ENCODE assay signal across 8 cellular contexts in genomic region chr5:52915176-52915875, GRCh38.
DNase-seq lines count a peak whose midpoint lies in the region; ATAC-seq and TF ChIP-seq lines count a peak whose summit lies in the region.

No MANE protein-coding gene starts in this region.

- no peaks in the 10 kb centered on the region for H3K9me3 ChIP-seq in stomach

- DNase-seq in Calu3: peak; percentile 68
- DNase-seq in NCI-H82 treated with DMSO at 0.1 percent for 48 hours (lab: John Stamatoyannopoulos, UW; ENCODE audit: unreplicated experiment): peak; percentile 56
- DNase-seq in activated CD8-positive, alpha-beta memory T cell treated with anti-CD3 and anti-CD28 coated beads, Interleukin-2, amount 10 ng/mL, durations not matched to agents 7 days and 5 days: peak; percentile 67
- DNase-seq in epithelial cell of prostate (ENCODE audit: low read depth, low spot score): peak; percentile 2
- DNase-seq in myocyte (ENCODE audit: low read depth): peak; percentile 86
- peak; percentile 40 for DNase-seq in stomach

- H3K4me1 ChIP-seq in stomach: peaks cover 0 to 10% (median 5%) of the 10 kb centered on the region in 4 donors

- 5 to 14% (median 8%) methylated on average over 4 of the region's 4 CpGs for WGBS in stomach, 5 donors

- CTCF ChIA-PET in Calu3 (lab: Charles Lee): interaction anchor here (0.6 to 1.0 kb wide), 10 partner anchors 72 to 251 kb away, joined by 3 to 13 read pairs (median 4); partner anchors contain the start of genes ITGA1 and PELO
- CTCF ChIA-PET in activated CD8-positive, alpha-beta memory T cell treated with anti-CD3 and anti-CD28 coated beads, Interleukin-2, amount 10 ng/mL, durations not matched to agents 7 days and 5 days (lab: Charles Lee): interaction anchor here (0.6 to 2.1 kb wide), 24 partner anchors 9 to 257 kb away, joined by 3 to 16 read pairs (median 4); partner anchors contain the start of genes ITGA1 and PELO

- H3K27me3 ChIP-seq in stomach: no peaks in the 10 kb centered on the region

- H3K27me3 Mint-ChIP-seq in Calu3 (ENCODE audit: unreplicated experiment): no peaks in the 10 kb centered on the region
- no peaks in the 10 kb centered on the region for H3K27me3 Mint-ChIP-seq in activated CD8-positive, alpha-beta memory T cell treated with anti-CD3 and anti-CD28 coated beads, Interleukin-2, amount 10 ng/mL, durations not matched to agents 7 days and 5 days

- H3K27ac Mint-ChIP-seq in Calu3 (ENCODE audit: unreplicated experiment): peak overlapping the region; percentile 57
- peak overlapping the region; percentile 7 for H3K27ac Mint-ChIP-seq in activated CD8-positive, alpha-beta memory T cell treated with anti-CD3 and anti-CD28 coated beads, Interleukin-2, amount 10 ng/mL, durations not matched to agents 7 days and 5 days

- no peaks in the 10 kb centered on the region for H3K9me3 Mint-ChIP-seq in Calu3 (ENCODE audit: low read depth, unreplicated experiment)
- no peaks in the 10 kb centered on the region for H3K9me3 Mint-ChIP-seq in activated CD8-positive, alpha-beta memory T cell treated with anti-CD3 and anti-CD28 coated beads, Interleukin-2, amount 10 ng/mL, durations not matched to agents 7 days and 5 days (ENCODE audit: low read depth)

- no TSS peak for BruUV-seq in Calu3 (replicated peaks; lab: Mats Ljungman, UMichigan)

- H3K4me3 ChIP-seq in stomach: peak overlapping the region in 3 of 4 donors; percentile 11 to 28 (median 12)

- H3K4me1 Mint-ChIP-seq in Calu3 (ENCODE audit: low read depth, unreplicated experiment): peaks cover 13% of the 10 kb centered on the region
- peaks cover 10% of the 10 kb centered on the region for H3K4me1 Mint-ChIP-seq in activated CD8-positive, alpha-beta memory T cell treated with anti-CD3 and anti-CD28 coated beads, Interleukin-2, amount 10 ng/mL, durations not matched to agents 7 days and 5 days

- TF ChIP-seq EP300 in stomach (IDR thresholded peaks at IDR 0.05): no peak

- ATAC-seq in GM19468 (IDR thresholded peaks at IDR 0.05; ENCODE audit: extremely low read depth, unreplicated experiment): peak; percentile 91
- peak; percentile 94 for ATAC-seq in HG03565 (IDR thresholded peaks at IDR 0.05; ENCODE audit: unreplicated experiment)
- peak; percentile 98 for ATAC-seq in activated CD8-positive, alpha-beta memory T cell treated with anti-CD3 and anti-CD28 coated beads, Interleukin-2, amount 10 ng/mL, durations not matched to agents 7 days and 5 days

- peaks cover 0 to 30% (median 20%) of the 10 kb centered on the region in 4 donors for H3K36me3 ChIP-seq in stomach

- H3K4me3 Mint-ChIP-seq in Calu3 (ENCODE audit: low read depth, unreplicated experiment): peak overlapping the region; percentile 56
- peak overlapping the region; percentile 41 for H3K4me3 Mint-ChIP-seq in activated CD8-positive, alpha-beta memory T cell treated with anti-CD3 and anti-CD28 coated beads, Interleukin-2, amount 10 ng/mL, durations not matched to agents 7 days and 5 days

- intact Hi-C loops in Calu3 (cut with micrococcal nuclease; ENCODE audit: unreplicated experiment): loop anchor here (1.0 to 2.0 kb wide), 4 partner anchors 115 to 251 kb away; partner anchors contain the start of genes ITGA1 and PELO
- intact Hi-C loops in stomach (cut with DNase I; ENCODE audit: low total_unique reads): loop anchor here (5.0 kb wide), 1 partner anchor 128 kb away; the partner anchor contains the start of genes ITGA1 and PELO

- peak; percentile 53 for TF ChIP-seq CTCF in Calu3 (IDR thresholded peaks at IDR 0.05; ENCODE audit: unreplicated experiment)
- TF ChIP-seq CTCF in stomach (IDR thresholded peaks at IDR 0.05): peak in 5 of 7 experiments; percentile 40 to 81 (median 56)

- no peak overlapping the region for H3K27ac ChIP-seq in epithelial cell of prostate
- peak overlapping the region in 1 of 5 donors; percentile 56 for H3K27ac ChIP-seq in stomach

- H3K36me3 Mint-ChIP-seq in Calu3 (ENCODE audit: insufficient read depth, unreplicated experiment): no peaks in the 10 kb centered on the region
- H3K36me3 Mint-ChIP-seq in activated CD8-positive, alpha-beta memory T cell treated with anti-CD3 and anti-CD28 coated beads, Interleukin-2, amount 10 ng/mL, durations not matched to agents 7 days and 5 days: peaks cover 2% of the 10 kb centered on the region

- no peak for TF ChIP-seq POLR2A in stomach (IDR thresholded peaks at IDR 0.05)

Comparison
In these comparisons a context has a peak if more than half of its experiments do, and no peak if none do; other contexts are left out.
1. DNase-seq: peak in every context shown above with its lines; median percentile 86 in myocyte; 68 in Calu3; 67 in activated CD8-positive, alpha-beta memory T cell treated with anti-CD3 and anti-CD28 coated beads, Interleukin-2, amount 10 ng/mL, durations not matched to agents 7 days and 5 days; 56 in NCI-H82 treated with DMSO at 0.1 percent for 48 hours; 40 in stomach; 2 in epithelial cell of prostate.